In the genomic region with DNA sequence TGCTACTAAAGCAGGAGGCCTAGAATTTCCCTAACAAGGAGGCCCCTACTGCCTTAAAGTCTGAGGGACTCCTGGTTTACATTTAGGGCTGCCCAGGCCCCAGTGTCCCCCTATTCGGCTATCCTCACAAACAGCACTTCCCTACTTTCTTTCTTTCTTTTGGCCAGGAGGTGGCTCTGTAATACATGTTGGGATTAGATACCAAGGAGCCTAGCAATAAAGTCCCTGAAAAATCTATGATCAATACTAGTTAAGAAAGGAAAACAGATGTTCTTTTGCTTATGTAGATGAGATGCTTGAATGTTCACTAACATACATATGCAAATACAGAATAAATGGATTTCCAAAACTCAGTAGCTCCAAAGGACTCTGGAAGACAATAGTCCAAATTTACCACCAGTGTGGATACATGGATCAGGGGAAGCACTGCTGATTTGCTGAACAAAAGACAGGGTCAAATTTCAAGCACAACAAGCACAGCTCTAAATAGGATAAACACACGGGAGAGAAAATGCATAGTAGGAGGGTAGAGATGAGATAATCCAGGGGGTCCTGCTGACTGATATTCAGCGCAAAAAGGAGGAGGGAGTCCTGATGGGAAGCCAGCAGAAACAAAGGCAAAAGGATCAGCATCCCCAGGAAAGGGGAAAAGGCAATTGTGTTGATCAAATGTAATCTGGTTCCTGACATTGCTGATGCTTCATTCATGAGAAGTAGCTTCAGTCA, we compare ENCODE assay signal across 9 cellular contexts.
DNase-seq lines count a peak whose midpoint lies in the region; ATAC-seq and TF ChIP-seq lines count a peak whose summit lies in the region.
"Had no signal": no experiment of that assay in that cellular context is flagged by ENCODE, and none has a peak within 500 bp of the region (broad histone marks: within the 10 kb centered on the region; RNA-seq: fewer than 3 reads in every experiment).

No MANE protein-coding gene starts in this region.

- no peaks in the 10 kb centered on the region for H3K79me2 ChIP-seq in trophoblast cell (ENCODE audit: control insufficient read depth, insufficient read depth, low read length, poor library complexity)

- no peak for ATAC-seq in HG03354 (IDR thresholded peaks at IDR 0.05; ENCODE audit: poor library complexity, severe bottlenecking, unreplicated experiment)
- no peak for ATAC-seq in HG03139 (IDR thresholded peaks at IDR 0.05; ENCODE audit: unreplicated experiment)

- H3K14ac ChIP-seq in trophoblast cell (ENCODE audit: low read length) = no peak overlapping the region

- no peak overlapping the region for H3K9ac ChIP-seq in trophoblast cell (ENCODE audit: low read length)

- H4K91ac ChIP-seq in trophoblast cell (ENCODE audit: low read depth, low read length) = no peak overlapping the region

- H3K9me3 ChIP-seq in trophoblast cell (ENCODE audit: insufficient read depth, low read depth, low read length) = no peaks in the 10 kb centered on the region

- H3K23ac ChIP-seq in trophoblast cell (ENCODE audit: low read length) = no peak overlapping the region

- no peaks in the 10 kb centered on the region for H3K79me1 ChIP-seq in trophoblast cell (ENCODE audit: low read length)

- no CpG with 5 or more reads among the region's 3 CpGs for WGBS in trophoblast cell (ENCODE audit: extremely low coverage, insufficient coverage, insufficient read length)

- H2BK12ac ChIP-seq in trophoblast cell (ENCODE audit: low read length) = no peak overlapping the region

- H3K4me3 ChIP-seq in H7 (ENCODE audit: insufficient read depth, low read depth, low read length) = no peak overlapping the region
- H3K4me3 ChIP-seq in epithelial cell of esophagus (ENCODE audit: low read length) = no peak overlapping the region
- no peak overlapping the region for H3K4me3 ChIP-seq in trophoblast cell (ENCODE audit: low read depth, low read length)

- no peak overlapping the region for H4K8ac ChIP-seq in trophoblast cell (ENCODE audit: low read depth, low read length)

- H2AFZ ChIP-seq in trophoblast cell (ENCODE audit: insufficient read depth, low read length, poor library complexity) = no peak overlapping the region

- H3K36me3 ChIP-seq in H7 (replicated peaks; ENCODE audit: control insufficient read depth, insufficient read depth, low read length) = no peaks in the 10 kb centered on the region
- H3K36me3 ChIP-seq in trophoblast cell (ENCODE audit: control insufficient read depth in 1 of 2, insufficient read depth in 2 of 2, low read length in 2 of 2) = no peaks in the 10 kb centered on the region

- H3K4ac ChIP-seq in trophoblast cell (ENCODE audit: low read depth, low read length) = no peak overlapping the region

- H3K18ac ChIP-seq in trophoblast cell (ENCODE audit: low read length) = no peak overlapping the region

- peak; percentile 46 for TF ChIP-seq CTCF in epithelial cell of esophagus (IDR thresholded peaks at IDR 0.05; ENCODE audit: insufficient read depth, low read depth, low read length, missing control alignments)

- H3K27ac ChIP-seq in trophoblast cell (ENCODE audit: low read depth, low read length) = no peak overlapping the region

- peaks cover 2% of the 10 kb centered on the region; the same call in 1 of the 2 replicates for H3K27me3 ChIP-seq in H7 (ENCODE audit: control insufficient read depth, insufficient read depth, low read length)
- no peaks in the 10 kb centered on the region for H3K27me3 ChIP-seq in trophoblast cell (ENCODE audit: insufficient read depth, low read length)

- H2BK120ac ChIP-seq in trophoblast cell (ENCODE audit: insufficient read depth, low read length, poor library complexity) = no peak overlapping the region

- no peak overlapping the region for H4K12ac ChIP-seq in trophoblast cell (ENCODE audit: low read depth, low read length)

- H2AK5ac ChIP-seq in trophoblast cell (ENCODE audit: low read length) = no peak overlapping the region

- H3K4me2 ChIP-seq in trophoblast cell (ENCODE audit: low read length) = peak overlapping the region; percentile 1

- no peak overlapping the region for H2BK5ac ChIP-seq in trophoblast cell (ENCODE audit: low read depth, low read length, poor library complexity)

- no peaks in the 10 kb centered on the region for H3K4me1 ChIP-seq in trophoblast cell (ENCODE audit: control insufficient read depth in 1 of 2, insufficient read depth in 2 of 2, low read length in 2 of 2)

- DNase-seq in H7 (peak; percentile 45), NCI-H69 (lab: John Stamatoyannopoulos, UW) (peak; percentile 78), epithelial cell of esophagus (ENCODE audit: low read depth) (peak; percentile 33), trophoblast cell (no peak), HuH-7.5 (ENCODE audit: low spot score) (no peak)
- no peak for DNase-seq in stimulated activated CD4-positive, alpha-beta T cell treated with anti-CD3 and anti-CD28 coated beads, Interleukin-4, amount 100 ng/mL, for 4 hours
- DNase-seq: activated T-cell treated with anti-CD3 and anti-CD28 coated beads, Interleukin-2, amount 50 U/mL, for 1 hour had no signal

Comparison
In these comparisons a context has a peak if more than half of its experiments do, and no peak if none do; other contexts are left out.
1. DNase-seq: peak in H7 (single experiment), NCI-H69 (single experiment) and epithelial cell of esophagus (single experiment); none in trophoblast cell (0 of 2), stimulated activated CD4-positive, alpha-beta T cell treated with anti-CD3 and anti-CD28 coated beads, Interleukin-4, amount 100 ng/mL, for 4 hours (0 of 2) and HuH-7.5 (single experiment).